ENCODE assay signal across 18 cellular contexts in the genomic region with DNA sequence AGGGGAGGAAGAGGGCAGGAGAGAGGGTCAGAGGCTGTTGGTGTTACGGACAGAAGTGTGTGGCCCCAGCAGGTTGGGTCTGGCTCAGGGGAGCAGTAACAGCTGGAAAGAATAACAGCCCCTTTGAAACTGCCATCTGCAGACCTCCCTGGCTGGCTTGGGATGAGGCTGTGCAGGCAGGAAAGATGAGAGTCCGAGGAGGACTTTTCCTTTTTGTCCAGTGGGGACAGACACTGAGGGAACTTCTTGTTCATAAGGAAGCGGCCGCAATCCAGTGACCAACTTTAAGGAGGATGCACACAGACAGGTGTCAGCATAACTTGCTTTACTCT. TPM values are rescaled to one million over a fixed set of nuclear protein-coding genes. Genes with fewer than 3 reads are reported as not detected.
DNase-seq lines count a peak whose midpoint lies in the region; ATAC-seq, FAIRE-seq and TF ChIP-seq lines count a peak whose summit lies in the region.
"Had no signal": no experiment of that assay in that cellular context is flagged by ENCODE, and none has a peak within 500 bp of the region (broad histone marks: within the 10 kb centered on the region; RNA-seq: fewer than 3 reads in every experiment).

No MANE protein-coding gene starts in this region.

- intact Hi-C loops in HepG2 (cut with micrococcal nuclease; ENCODE audit: unreplicated experiment): no loop called here
- intact Hi-C loops in right lobe of liver (cut with DNase I): no loop called here
- intact Hi-C loops in left ventricle myocardium superior (cut with micrococcal nuclease): no loop called here
- intact Hi-C loops in PC-9 (cut with micrococcal nuclease; ENCODE audit: unreplicated experiment): no loop called here

- H3K9me3 ChIP-seq in HepG2 (ENCODE audit: low read length): no peaks in the 10 kb centered on the region
- H3K9me3 ChIP-seq in right lobe of liver: no peaks in the 10 kb centered on the region
- no peaks in the 10 kb centered on the region for H3K9me3 ChIP-seq in neural progenitor cell (ENCODE audit: low read depth)
- no peaks in the 10 kb centered on the region for H3K9me3 ChIP-seq in PC-9 (ENCODE audit: insufficient read depth, low read depth)
- H3K9me3 ChIP-seq: BLaER1 treated with 17β-estradiol and CSF1 and Interleukin-3, amounts not matched to agents 10 nM and 100 nM had no signal

- FAIRE-seq in HepG2 (lab: Jason Lieb, UNC): no peak
- FAIRE-seq: GM12878, GM19239, H1 had no signal

- no peak for TF ChIP-seq CTCF in HepG2 (CRISPR knock-in tag; IDR thresholded peaks at IDR 0.05)
- TF ChIP-seq CTCF in right lobe of liver (IDR thresholded peaks at IDR 0.05): no peak
- no peak for TF ChIP-seq CTCF in coronary artery (IDR thresholded peaks at IDR 0.05)
- no peak for TF ChIP-seq CTCF in neural progenitor cell (IDR thresholded peaks at IDR 0.05)
- TF ChIP-seq CTCF in type B pancreatic cell (conservative IDR thresholded peaks at IDR 0.05): no peak
- TF ChIP-seq CTCF in PC-9 (conservative IDR thresholded peaks at IDR 0.05): no peak

- in situ Hi-C loops in HepG2 (cut with HindIII; ENCODE audit: extremely low pct_ligation_motif_present, low pct_unique_long_range_greater_than_20kb): no loop called here

- no peak for TF ChIP-seq RAD21 in HepG2 (CRISPR knock-in tag; IDR thresholded peaks at IDR 0.05)

- no peak overlapping the region for H2AFZ ChIP-seq in HepG2 (ENCODE audit: low read length)
- H2AFZ ChIP-seq in neural progenitor cell (replicated peaks): no peak overlapping the region
- no peak overlapping the region for H2AFZ ChIP-seq in PC-9

- H3K4me1 Mint-ChIP-seq in neural progenitor cell: peaks cover 67% of the 10 kb centered on the region
- H3K4me1 Mint-ChIP-seq in type B pancreatic cell (ENCODE audit: unreplicated experiment): peaks cover 25% of the 10 kb centered on the region
- H3K4me1 Mint-ChIP-seq: CD4-positive, CD25-positive, alpha-beta regulatory T cell had no signal

- H4K20me1 ChIP-seq in HepG2 (ENCODE audit: insufficient read depth, low read length): no peaks in the 10 kb centered on the region
- no peaks in the 10 kb centered on the region for H4K20me1 ChIP-seq in neural progenitor cell (ENCODE audit: low read depth)
- H4K20me1 ChIP-seq in PC-9 (ENCODE audit: insufficient read depth): no peaks in the 10 kb centered on the region; the same call in 1 of the 2 replicates

- CTCF ChIA-PET in HepG2 (lab: Yijun Ruan, JAX; ENCODE audit: low intra/inter-chr PET ratio, low total read pairs): no interaction called here
- CTCF ChIA-PET in PC-9 (lab: Charles Lee): interaction anchor here (0.6 kb wide), 1 partner anchor 56 kb away, joined by 7 read pairs; no protein-coding TSS in a partner anchor

- H3K9me3 Mint-ChIP-seq in neural progenitor cell (peaks cover 2% of the 10 kb centered on the region), type B pancreatic cell (no peaks in the 10 kb centered on the region)
- H3K9me3 Mint-ChIP-seq: CD4-positive, CD25-positive, alpha-beta regulatory T cell; HFFc6 had no signal

- H3K9ac ChIP-seq in HepG2 (ENCODE audit: insufficient read depth, low read depth, low read length): no peak overlapping the region
- no peak overlapping the region for H3K9ac ChIP-seq in neural progenitor cell
- H3K9ac ChIP-seq: BLaER1 treated with 17β-estradiol and CSF1 and Interleukin-3, amounts not matched to agents 10 nM and 100 nM had no signal

- H3K27me3 ChIP-seq in HepG2 (ENCODE audit: control insufficient read depth in 1 of 2, insufficient read depth in 2 of 2, low read length in 2 of 2) (peaks cover 6 to 77% of the 10 kb centered on the region in 2 experiments; a peak in 4 of 5 replicates), right lobe of liver (no peaks in the 10 kb centered on the region), neural progenitor cell (no peaks in the 10 kb centered on the region), PC-9 (ENCODE audit: insufficient read depth, low read depth) (peaks cover 100% of the 10 kb centered on the region)

- H3K4me3 ChIP-seq in HepG2 (replicated peaks in 1 of 3; ENCODE audit: insufficient read depth in 1 of 3, low read depth in 2 of 3, low read length in 3 of 3) (no peak overlapping the region), right lobe of liver (no peak overlapping the region), coronary artery (no peak overlapping the region), neural progenitor cell (no peak overlapping the region), PC-9 (no peak overlapping the region)
- H3K4me3 ChIP-seq: BLaER1 treated with 17β-estradiol and CSF1 and Interleukin-3, amounts not matched to agents 10 nM and 100 nM; GM12878 had no signal

- H3K27ac ChIP-seq in HepG2 (ENCODE audit: extremely low read length, insufficient read depth, low read length): no peak overlapping the region
- H3K27ac ChIP-seq in right lobe of liver: no peak overlapping the region
- H3K27ac ChIP-seq in coronary artery: no peak overlapping the region
- H3K27ac ChIP-seq in neural progenitor cell: no peak overlapping the region
- H3K27ac ChIP-seq in PC-9: no peak overlapping the region
- H3K27ac ChIP-seq: BLaER1 treated with 17β-estradiol and CSF1 and Interleukin-3, amounts not matched to agents 10 nM and 100 nM had no signal

- no peak overlapping the region for H3K4me3 Mint-ChIP-seq in neural progenitor cell
- no peak overlapping the region for H3K4me3 Mint-ChIP-seq in type B pancreatic cell
- H3K4me3 Mint-ChIP-seq: CD4-positive, CD25-positive, alpha-beta regulatory T cell; HFFc6 had no signal

- H3K36me3 ChIP-seq in HepG2 (replicated peaks in 1 of 2; ENCODE audit: control insufficient read depth in 1 of 2, insufficient read depth in 2 of 2, low read length in 2 of 2) (no peaks in the 10 kb centered on the region), right lobe of liver (no peaks in the 10 kb centered on the region), neural progenitor cell (no peaks in the 10 kb centered on the region), PC-9 (ENCODE audit: low read depth) (no peaks in the 10 kb centered on the region)
- H3K36me3 ChIP-seq: BLaER1 treated with 17β-estradiol and CSF1 and Interleukin-3, amounts not matched to agents 10 nM and 100 nM had no signal

- no peaks in the 10 kb centered on the region for H3K9me2 ChIP-seq in PC-9 (ENCODE audit: insufficient read depth)

- POLR2A ChIA-PET in HepG2 (lab: Yijun Ruan, JAX) (no interaction called here), PC-9 (lab: Charles Lee; ENCODE audit: unreplicated experiment) (no interaction called here)

- TF ChIP-seq EP300 in HepG2 (IDR thresholded peaks at IDR 0.05; ENCODE audit: low read depth in 2 of 2, low read length in 2 of 2) (no peak), HepG2 (CRISPR knock-in tag; IDR thresholded peaks at IDR 0.05; ENCODE audit: borderline replicate concordance) (no peak)

- peaks cover 13% of the 10 kb centered on the region for H3F3A ChIP-seq in neural progenitor cell (ENCODE audit: low read depth)
- no peaks in the 10 kb centered on the region for H3F3A ChIP-seq in PC-9 (ENCODE audit: insufficient read depth, low read depth)

- H3K27me3 Mint-ChIP-seq in neural progenitor cell (ENCODE audit: insufficient read depth, low read depth) (peaks cover 5% of the 10 kb centered on the region), type B pancreatic cell (peaks cover 33% of the 10 kb centered on the region)

- H3K4me1 ChIP-seq in HepG2 (ENCODE audit: insufficient read depth, low read length) (no peaks in the 10 kb centered on the region), right lobe of liver (no peaks in the 10 kb centered on the region), neural progenitor cell (peaks cover 47% of the 10 kb centered on the region), PC-9 (replicated peaks; ENCODE audit: insufficient read depth) (no peaks in the 10 kb centered on the region)

- no TSS peak for BruUV-seq in HepG2 (replicated peaks; lab: Mats Ljungman, UMichigan)
- no TSS peak for BruUV-seq in PC-9 (replicated peaks; lab: Mats Ljungman, UMichigan)

- H3K36me3 Mint-ChIP-seq in neural progenitor cell (peaks cover 4% of the 10 kb centered on the region), type B pancreatic cell (no peaks in the 10 kb centered on the region)
- H3K36me3 Mint-ChIP-seq: CD4-positive, CD25-positive, alpha-beta regulatory T cell had no signal

- WGBS in HepG2 (ENCODE audit: low lambda C conversion rate): 59% methylated on average over 4 of the region's 4 CpGs
- 85% methylated on average over 4 of the region's 4 CpGs for WGBS in right lobe of liver (ENCODE audit: insufficient coverage, low coverage, low lambda C conversion rate, missing lambda C conversion rate)

- H3K79me2 ChIP-seq in HepG2 (ENCODE audit: insufficient read depth, low read length) (no peaks in the 10 kb centered on the region), neural progenitor cell (ENCODE audit: low read depth) (no peaks in the 10 kb centered on the region), PC-9 (ENCODE audit: low read depth) (no peaks in the 10 kb centered on the region)

- H3K4me2 ChIP-seq in HepG2 (ENCODE audit: low read depth, low read length): no peak overlapping the region
- H3K4me2 ChIP-seq in neural progenitor cell: peak overlapping the region; percentile 15
- no peak overlapping the region for H3K4me2 ChIP-seq in PC-9

- TF ChIP-seq POLR2A in HepG2 (IDR thresholded peaks at IDR 0.05; ENCODE audit: insufficient read depth in 1 of 2, low read depth in 2 of 2, low read length in 2 of 2) (no peak), right lobe of liver (IDR thresholded peaks at IDR 0.05) (no peak)

- DNase-seq in HepG2 (ENCODE audit: low spot score): no peak
- no peak for DNase-seq in right lobe of liver
- peak; percentile 56 for DNase-seq in coronary artery (ENCODE audit: low spot score)
- no peak for DNase-seq in neural progenitor cell (ENCODE audit: low spot score)
- peak; percentile 64 for DNase-seq in type B pancreatic cell (ENCODE audit: extremely low spot score, unreplicated experiment)
- no peak for DNase-seq in NCI-H1105 (lab: John Stamatoyannopoulos, UW)
- DNase-seq in left ventricle myocardium superior: no peak
- DNase-seq in PC-9: no peak
- DNase-seq: ACHN; CD4-positive, CD25-positive, alpha-beta regulatory T cell; DMS53; GF-D8; HCEC 1CT; HFFc6 had no signal

- H3K27ac Mint-ChIP-seq in neural progenitor cell (peak overlapping the region; percentile 62), type B pancreatic cell (no peak overlapping the region)
- H3K27ac Mint-ChIP-seq: CD4-positive, CD25-positive, alpha-beta regulatory T cell; HFFc6 had no signal

- ATAC-seq in HepG2 (no peak), right lobe of liver (no peak), left ventricle myocardium superior (no peak)
- ATAC-seq: GM12878 had no signal

RNA-seq across cellular contexts. Expression of a gene that starts 14.8 kb away (rescaled TPM):
- total RNA-seq in HepG2 (2016; rRNA removed; fragmentation: Illumina TruSeq; extraction: Trizol) (0.09 TPM in 1 of 2 replicates, not detected in the other), right lobe of liver (under 1 TPM in 2 of 6 experiments, not detected in 4; 0.13 to 0.18 TPM), neural progenitor cell (ENCODE audit: low replicate concordance) (28.8 and 63.1 TPM in 2 replicates), type B pancreatic cell (ENCODE audit: low replicate concordance) (32.8 and 46.6 TPM in 2 replicates), left ventricle myocardium superior (not detected), PC-9 (2021) (not detected in 2 replicates)
- not detected in 2 replicates for total RNA-seq in HepG2 (2016; cell fraction: cytosol; rRNA removed; fragmentation: Illumina TruSeq; extraction: Trizol; ENCODE audit: low read depth)
- not detected in 2 replicates for total RNA-seq in HepG2 (2016; cell fraction: insoluble cytoplasmic fraction; rRNA removed; fragmentation: Illumina TruSeq; extraction: Trizol)
- total RNA-seq in HepG2 (2016; cell fraction: membrane; rRNA removed; fragmentation: Illumina TruSeq; extraction: Trizol): not detected in 2 replicates
- total RNA-seq in HepG2 (2016; cell fraction: nucleus; rRNA removed; fragmentation: Illumina TruSeq; extraction: Trizol): not detected in 2 replicates
- polyA plus RNA-seq in HepG2 (2011; rRNA removed): 0.04 TPM in 1 of 2 replicates, not detected in the other
- polyA plus RNA-seq in HepG2 (2011; cell fraction: cytosol; rRNA removed): 0.04 TPM in 1 of 2 replicates, not detected in the other
- polyA plus RNA-seq in HepG2 (2011; cell fraction: nucleus; rRNA removed): 0.16 TPM in 1 of 2 replicates, not detected in the other
- polyA plus RNA-seq in HepG2 (2012): 0.05 TPM in 1 of 2 replicates, not detected in the other
- not detected in 2 replicates for polyA plus RNA-seq in HepG2 (2016; cell fraction: cytosol; fragmentation: Illumina TruSeq; extraction: Trizol; ENCODE audit: low read depth)
- not detected in 2 replicates for polyA plus RNA-seq in HepG2 (2016; cell fraction: insoluble cytoplasmic fraction; fragmentation: Illumina TruSeq; extraction: Trizol; ENCODE audit: low read depth)
- not detected in 2 replicates for polyA plus RNA-seq in HepG2 (2016; cell fraction: membrane; fragmentation: Illumina TruSeq; extraction: Trizol; ENCODE audit: low read depth)
- polyA plus RNA-seq in HepG2 (2016; cell fraction: nucleus; fragmentation: Illumina TruSeq; extraction: Trizol; ENCODE audit: insufficient read depth, low read depth): not detected in 2 replicates
- not detected in 2 replicates for polyA minus RNA-seq in HepG2 (2011; rRNA and poly(A)+ RNA removed; ENCODE audit: low replicate concordance)
- not detected in 2 replicates for polyA minus RNA-seq in HepG2 (2011; cell fraction: cytosol; rRNA and poly(A)+ RNA removed)
- polyA minus RNA-seq in HepG2 (2011; cell fraction: nucleus; rRNA and poly(A)+ RNA removed): 0.13 TPM in 1 of 2 replicates, not detected in the other
- total RNA-seq: CD4-positive, CD25-positive, alpha-beta regulatory T cell had no signal
- polyA plus RNA-seq: CD4-positive, CD25-positive, alpha-beta regulatory T cell had no signal

Comparison
In these comparisons a context has a peak if more than half of its experiments do, and no peak if none do; other contexts are left out.
1. DNase-seq: peak in coronary artery (single experiment) and type B pancreatic cell (single experiment); none in HepG2 (single experiment), right lobe of liver (0 of 3), neural progenitor cell (single experiment), NCI-H1105 (single experiment), left ventricle myocardium superior (single experiment) and PC-9 (0 of 2).
2. RNA of a gene that starts 14.8 kb away (total RNA-seq): 32.8 to 46.6 TPM in type B pancreatic cell and 28.8 to 63.1 TPM in neural progenitor cell; 0.09 TPM in HepG2, 0.13 to 0.18 TPM in right lobe of liver, not detected in left ventricle myocardium superior (single experiment) and not detected in PC-9; every median in the first group is over 10 times any median in the second.